Comparison of ENCODE assay signal across 23 cellular contexts in genomic region chr6:82197784-82198183, GRCh38.
"Had no signal": no experiment of that assay in that cellular context is flagged by ENCODE, and none has a peak within 500 bp of the region (broad histone marks: within the 10 kb centered on the region; RNA-seq: fewer than 3 reads in every experiment).

No MANE protein-coding gene starts in this region.

- H3K27me3 ChIP-seq: gastrocnemius medialis, hepatocyte, ovary, spleen, vagina had no signal

- H3K9me3 ChIP-seq: gastrocnemius medialis, ovary, prostate gland, spleen, vagina had no signal

- DNase-seq: activated B cell treated with CpG ODN at 0.5 μM for 24 hours; activated CD4-positive, alpha-beta T cell treated with anti-CD3 and anti-CD28 coated beads, Interleukin-2, amount 50 U/mL, for 1 hour; activated CD8-positive, alpha-beta T cell treated with anti-CD3 and anti-CD28 coated beads for 36 hours; activated T-cell treated with anti-CD3 and anti-CD28 coated beads, Interleukin-2, amount 50 U/mL, for 4 hours; anterior cingulate cortex; effector CD8-positive, alpha-beta T cell; erythroblast; gastrocnemius medialis; glutamatergic neuron; islet precursor cell; mammary epithelial cell; ovary; retina; spleen; stimulated activated CD4-positive, alpha-beta T cell treated with anti-CD3 and anti-CD28 coated beads, Interleukin-2, amount 100 ng/mL, for 48 hours; stimulated activated naive CD8-positive, alpha-beta T cell treated with anti-CD3 and anti-CD28 coated beads, Interleukin-15, amount 100 ng/mL, for 72 hours; substantia nigra; SW 1271; T1000 had no signal

- H2AFZ ChIP-seq: hepatocyte had no signal

- ATAC-seq: activated CD8-positive, alpha-beta T cell treated with anti-CD3 and anti-CD28 coated beads for 36 hours; activated T-cell treated with anti-CD3 and anti-CD28 coated beads, Interleukin-2, amount 50 U/mL, for 4 hours; activated T-helper 17 cell treated with anti-CD3 and anti-CD28 coated beads, Interleukin-2, amount 50 U/mL, for 72 hours; gastrocnemius medialis; stimulated activated naive CD8-positive, alpha-beta T cell treated with anti-CD3 and anti-CD28 coated beads, Interleukin-15, amount 100 ng/mL, for 72 hours had no signal

- H3K4me2 ChIP-seq: hepatocyte had no signal

- H3K4me1 ChIP-seq: gastrocnemius medialis, prostate gland, spleen, vagina had no signal

- H3K27ac ChIP-seq: gastrocnemius medialis, hepatocyte, ovary, prostate gland, spleen, vagina had no signal

- H3K79me2 ChIP-seq: hepatocyte had no signal

- H3K4me3 ChIP-seq: gastrocnemius medialis, hepatocyte, ovary, prostate gland, spleen, vagina had no signal

- H3K36me3 ChIP-seq: ovary, prostate gland had no signal
